ENCODE assay signal across 11 cellular contexts in the genomic region with DNA sequence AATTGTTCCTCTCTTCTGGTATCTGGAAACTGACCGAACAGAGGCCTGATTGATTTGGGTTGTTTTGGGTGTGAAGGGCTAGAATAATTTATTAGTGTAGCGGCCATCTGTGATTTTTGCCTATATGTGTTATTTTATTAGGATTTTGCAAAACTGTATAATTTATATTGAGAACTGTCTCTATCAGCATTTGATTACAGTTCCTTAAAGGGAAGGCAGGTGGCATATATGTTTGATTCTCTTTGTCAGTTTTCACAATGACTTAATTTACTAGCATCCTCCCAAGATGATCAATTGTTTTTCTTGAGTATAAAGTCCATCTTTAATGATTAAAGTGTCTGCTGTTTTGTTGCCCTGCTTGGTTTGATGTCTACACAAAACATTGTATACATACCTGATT. TPM values are rescaled to one million over a fixed set of nuclear protein-coding genes. Genes with fewer than 3 reads are reported as not detected.
DNase-seq lines count a peak whose midpoint lies in the region; ATAC-seq and TF ChIP-seq lines count a peak whose summit lies in the region.
"Had no signal": no experiment of that assay in that cellular context is flagged by ENCODE, and none has a peak within 500 bp of the region (broad histone marks: within the 10 kb centered on the region; RNA-seq: fewer than 3 reads in every experiment).

No MANE protein-coding gene starts in this region.

- no peaks in the 10 kb centered on the region for H3K36me3 ChIP-seq in esophagus muscularis mucosa
- H3K36me3 ChIP-seq: neutrophil had no signal

- peaks cover 3% of the 10 kb centered on the region for H3K9me3 Mint-ChIP-seq in osteocyte (ENCODE audit: unreplicated experiment)
- H3K9me3 Mint-ChIP-seq in activated T-helper 2 cell treated with anti-CD3 and anti-CD28 coated beads, Interferon-gamma antibody, Interleukin-2, Interleukin-4, amounts not matched to agents 10 μg/mL and 5 μg/mL and 100 μg/mL, durations not matched to agents 14 hours and 24 hours and 36 hours = no peaks in the 10 kb centered on the region
- H3K9me3 Mint-ChIP-seq: activated T-helper 1 cell treated with anti-CD3 and anti-CD28 coated beads, Interleukin-12 subunit alpha, Interleukin-12 subunit beta, Interleukin-2, Interleukin-4 antibody, amounts not matched to agents 30 ng/mL and 10 ng/mL and 1 ng/mL, durations not matched to agents 14 hours and 24 hours and 36 hours had no signal

- DNase-seq in AG10803 (ENCODE audit: low read depth) = no peak
- DNase-seq in OCI-M1 (lab: John Stamatoyannopoulos, UW) = peak; percentile 11
- DNase-seq in esophagus muscularis mucosa (ENCODE audit: extremely low spot score) = no peak
- no peak for DNase-seq in osteocyte (ENCODE audit: extremely low spot score, unreplicated experiment)
- DNase-seq in activated T-helper 2 cell treated with anti-CD3 and anti-CD28 coated beads, Interferon-gamma antibody, Interleukin-2, Interleukin-4, amounts not matched to agents 10 μg/mL and 5 μg/mL and 100 μg/mL, durations not matched to agents 14 hours and 24 hours and 36 hours (ENCODE audit: low spot score) = no peak
- no peak for DNase-seq in mucosa of gallbladder (ENCODE audit: low spot score)
- DNase-seq in DMS79 (lab: John Stamatoyannopoulos, UW) = no peak
- DNase-seq: NCI-H1417 treated with DMSO at 0.1 percent for 48 hours had no signal

- H3K4me1 Mint-ChIP-seq in osteocyte (ENCODE audit: unreplicated experiment) = peaks cover 66% of the 10 kb centered on the region
- peaks cover 39% of the 10 kb centered on the region for H3K4me1 Mint-ChIP-seq in activated T-helper 2 cell treated with anti-CD3 and anti-CD28 coated beads, Interferon-gamma antibody, Interleukin-2, Interleukin-4, amounts not matched to agents 10 μg/mL and 5 μg/mL and 100 μg/mL, durations not matched to agents 14 hours and 24 hours and 36 hours (ENCODE audit: low read depth)

- no peak for TF ChIP-seq POLR2A in esophagus muscularis mucosa (IDR thresholded peaks at IDR 0.05; ENCODE audit: low read depth)

- H3K4me3 Mint-ChIP-seq in osteocyte (ENCODE audit: unreplicated experiment) = peak overlapping the region; percentile 67
- no peak overlapping the region for H3K4me3 Mint-ChIP-seq in activated T-helper 2 cell treated with anti-CD3 and anti-CD28 coated beads, Interferon-gamma antibody, Interleukin-2, Interleukin-4, amounts not matched to agents 10 μg/mL and 5 μg/mL and 100 μg/mL, durations not matched to agents 14 hours and 24 hours and 36 hours (ENCODE audit: low read depth)
- H3K4me3 Mint-ChIP-seq: activated T-helper 1 cell treated with anti-CD3 and anti-CD28 coated beads, Interleukin-12 subunit alpha, Interleukin-12 subunit beta, Interleukin-2, Interleukin-4 antibody, amounts not matched to agents 30 ng/mL and 10 ng/mL and 1 ng/mL, durations not matched to agents 14 hours and 24 hours and 36 hours had no signal

- TF ChIP-seq EP300 in esophagus muscularis mucosa (IDR thresholded peaks at IDR 0.05) = no peak

- H3K9me3 ChIP-seq in esophagus muscularis mucosa = no peaks in the 10 kb centered on the region
- H3K9me3 ChIP-seq: neutrophil had no signal

- no peaks in the 10 kb centered on the region for H3K27me3 Mint-ChIP-seq in osteocyte (ENCODE audit: unreplicated experiment)
- H3K27me3 Mint-ChIP-seq in activated T-helper 2 cell treated with anti-CD3 and anti-CD28 coated beads, Interferon-gamma antibody, Interleukin-2, Interleukin-4, amounts not matched to agents 10 μg/mL and 5 μg/mL and 100 μg/mL, durations not matched to agents 14 hours and 24 hours and 36 hours (ENCODE audit: low read depth) = no peaks in the 10 kb centered on the region

- peak overlapping the region in 1 of 4 donors; percentile 50 for H3K27ac ChIP-seq in esophagus muscularis mucosa (replicated peaks in 1 of 4)
- H3K27ac ChIP-seq: neutrophil had no signal

- peak overlapping the region; percentile 20 for H3K27ac Mint-ChIP-seq in osteocyte (ENCODE audit: unreplicated experiment)
- H3K27ac Mint-ChIP-seq in activated T-helper 2 cell treated with anti-CD3 and anti-CD28 coated beads, Interferon-gamma antibody, Interleukin-2, Interleukin-4, amounts not matched to agents 10 μg/mL and 5 μg/mL and 100 μg/mL, durations not matched to agents 14 hours and 24 hours and 36 hours = no peak overlapping the region
- H3K27ac Mint-ChIP-seq: activated T-helper 1 cell treated with anti-CD3 and anti-CD28 coated beads, Interleukin-12 subunit alpha, Interleukin-12 subunit beta, Interleukin-2, Interleukin-4 antibody, amounts not matched to agents 30 ng/mL and 10 ng/mL and 1 ng/mL, durations not matched to agents 14 hours and 24 hours and 36 hours had no signal

- 80% methylated on average over 2 of the region's 2 CpGs for WGBS in esophagus muscularis mucosa

- TF ChIP-seq CTCF in AG10803 (conservative IDR thresholded peaks at IDR 0.05; ENCODE audit: low read length) (no peak), esophagus muscularis mucosa (IDR thresholded peaks at IDR 0.05) (peak in 2 of 3 experiments; percentile 11), osteocyte (IDR thresholded peaks at IDR 0.05) (peak; percentile 28)

- ATAC-seq in HG02885 (IDR thresholded peaks at IDR 0.05; ENCODE audit: poor library complexity, unreplicated experiment) = no peak

- H3K4me3 ChIP-seq in AG10803 (ENCODE audit: low read length) (peak overlapping the region; percentile 44), esophagus muscularis mucosa (peak overlapping the region; percentile 78 to 91 (median 83))

- H3K4me1 ChIP-seq in esophagus muscularis mucosa = peaks cover 15 to 83% (median 64%) of the 10 kb centered on the region in 4 donors

- H3K36me3 Mint-ChIP-seq in osteocyte (ENCODE audit: unreplicated experiment) = peaks cover 5% of the 10 kb centered on the region
- peaks cover 9% of the 10 kb centered on the region for H3K36me3 Mint-ChIP-seq in activated T-helper 2 cell treated with anti-CD3 and anti-CD28 coated beads, Interferon-gamma antibody, Interleukin-2, Interleukin-4, amounts not matched to agents 10 μg/mL and 5 μg/mL and 100 μg/mL, durations not matched to agents 14 hours and 24 hours and 36 hours (ENCODE audit: low read depth)

- no peaks in the 10 kb centered on the region for H3K27me3 ChIP-seq in esophagus muscularis mucosa
- H3K27me3 ChIP-seq: neutrophil had no signal

- intact Hi-C loops in esophagus muscularis mucosa (cut with DNase I) = no loop called here
- intact Hi-C loops in activated T-helper 2 cell treated with anti-CD3 and anti-CD28 coated beads, Interferon-gamma antibody, Interleukin-2, Interleukin-4, amounts not matched to agents 10 μg/mL and 5 μg/mL and 100 μg/mL, durations not matched to agents 14 hours and 24 hours and 36 hours (cut with micrococcal nuclease) = loop anchor here (5.0 kb wide), 1 partner anchor 387 kb away; a partner anchor contains a TSS

RNA-seq across cellular contexts. Expression of a gene that starts 4.5 kb away (rescaled TPM):
- total RNA-seq in esophagus muscularis mucosa (10 to 100 TPM; 20.5 to 24.1 (median 23.1) TPM), osteocyte (28.6 and 29.0 TPM in 2 replicates), mucosa of gallbladder (56.3 TPM)
- 10.6 and 12.2 TPM in 2 replicates for total RNA-seq in activated T-helper 2 cell treated with anti-CD3 and anti-CD28 coated beads, Interferon-gamma antibody, Interleukin-2, Interleukin-4, amounts not matched to agents 10 μg/mL and 5 μg/mL and 100 μg/mL, durations not matched to agents 14 hours and 24 hours and 36 hours
